ENCODE assay signal across 8 cellular contexts in genomic region chr17:65137076-65137935, GRCh38. TPM values are rescaled to one million over a fixed set of nuclear protein-coding genes. Genes with fewer than 3 reads are reported as not detected.
DNase-seq lines count a peak whose midpoint lies in the region; ATAC-seq and TF ChIP-seq lines count a peak whose summit lies in the region.

TSS of gene RGS9 (plus strand) at chr17:65137370. CDS start at chr17:65137541, 171 bp downstream.

- H3K4me3 Mint-ChIP-seq in activated CD4-positive, alpha-beta T cell treated with anti-CD3 and anti-CD28 coated beads for 36 hours = peak within 1 kb of the TSS; percentile 42

- peaks cover 0 to 10% of the 10 kb centered on the region in 2 donors for H3K4me1 ChIP-seq in left lung

- no peaks in the 10 kb centered on the region for H3K36me3 Mint-ChIP-seq in activated CD4-positive, alpha-beta T cell treated with anti-CD3 and anti-CD28 coated beads for 36 hours (ENCODE audit: low read depth)

- H3K27me3 Mint-ChIP-seq in activated CD4-positive, alpha-beta T cell treated with anti-CD3 and anti-CD28 coated beads for 36 hours = peaks cover 10% of the 10 kb centered on the region

- no peaks in the 10 kb centered on the region for H3K9me3 Mint-ChIP-seq in activated CD4-positive, alpha-beta T cell treated with anti-CD3 and anti-CD28 coated beads for 36 hours (ENCODE audit: low read depth)

- ATAC-seq in GM18868 (IDR thresholded peaks at IDR 0.05; ENCODE audit: unreplicated experiment) = peak; percentile 92
- ATAC-seq in HG03108 (IDR thresholded peaks at IDR 0.05; ENCODE audit: unreplicated experiment) = peak; percentile 84
- ATAC-seq in activated CD4-positive, alpha-beta T cell treated with anti-CD3 and anti-CD28 coated beads for 36 hours = peak; percentile 95
- peak; percentile 98 for ATAC-seq in left lung

- TF ChIP-seq CTCF in AG04450 (IDR thresholded peaks at IDR 0.05; ENCODE audit: low read depth, low read length) (peak; percentile 79), coronary artery (IDR thresholded peaks at IDR 0.05) (peak; percentile 92), left lung (IDR thresholded peaks at IDR 0.05) (peak; percentile 99)

- no peak within 1 kb of the TSS for H3K27ac ChIP-seq in AG04450 (ENCODE audit: low read depth, low read length)
- peak within 1 kb of the TSS; percentile 30 to 40 for H3K27ac ChIP-seq in coronary artery
- H3K27ac ChIP-seq in left lung = no peak within 1 kb of the TSS

- H3K27me3 ChIP-seq in AG04450 (ENCODE audit: control insufficient read depth, insufficient read depth, low read length) = peaks cover 17% of the 10 kb centered on the region
- peaks cover 0 to 24% of the 10 kb centered on the region in 2 donors for H3K27me3 ChIP-seq in left lung

- peak within 1 kb of the TSS; percentile 62 for H3K27ac Mint-ChIP-seq in activated CD4-positive, alpha-beta T cell treated with anti-CD3 and anti-CD28 coated beads for 36 hours

- no peak for DNase-seq in AG04450 (ENCODE audit: low read depth, low spot score)
- peak; percentile 93 for DNase-seq in NCI-H2196 (lab: John Stamatoyannopoulos, UW; ENCODE audit: unreplicated experiment)
- DNase-seq in activated CD4-positive, alpha-beta T cell treated with anti-CD3 and anti-CD28 coated beads for 36 hours = peak; percentile 89
- DNase-seq in coronary artery (ENCODE audit: low spot score) = peak; percentile 88
- DNase-seq in left lung = peak; percentile 85 to 95
- DNase-seq in stimulated activated CD4-positive, alpha-beta T cell treated with anti-CD3 and anti-CD28 coated beads, Interleukin-2, amount 100 ng/mL, for 4 hours (ENCODE audit: low read depth) = peak; percentile 77

- intact Hi-C loops in activated CD4-positive, alpha-beta T cell treated with anti-CD3 and anti-CD28 coated beads for 36 hours (cut with DNase I, micrococcal nuclease) = loop anchor here (1.0 to 5.0 kb wide), 9 partner anchors 14 to 357 kb away; partner anchors contain the start of gene GNA13 (in 1 of the 2)
- intact Hi-C loops in left lung (cut with DNase I) = no loop called here

- H3K9me3 ChIP-seq in AG04450 (ENCODE audit: control insufficient read depth, insufficient read depth, low read length) (no peaks in the 10 kb centered on the region), left lung (no peaks in the 10 kb centered on the region)

- H3K36me3 ChIP-seq in left lung = no peaks in the 10 kb centered on the region

- H3K4me3 ChIP-seq in AG04450 (ENCODE audit: low read depth, low read length) (peak within 1 kb of the TSS; percentile 53), coronary artery (peak within 1 kb of the TSS; percentile 73), left lung (peak within 1 kb of the TSS; percentile 27 to 35)

- peaks cover 14% of the 10 kb centered on the region for H3K4me1 Mint-ChIP-seq in activated CD4-positive, alpha-beta T cell treated with anti-CD3 and anti-CD28 coated beads for 36 hours

- CTCF ChIA-PET in AG04450 (lab: Charles Lee) = interaction anchor here (0.6 to 2.2 kb wide), 22 partner anchors 10 to 133 kb away, joined by 3 to 13 read pairs (median 4); no protein-coding TSS in a partner anchor
- CTCF ChIA-PET in activated CD4-positive, alpha-beta T cell treated with anti-CD3 and anti-CD28 coated beads for 36 hours (lab: Charles Lee) = interaction anchor here (0.6 to 3.9 kb wide), 20 partner anchors 10 to 1483 kb away, joined by 3 to 33 read pairs (median 4); no protein-coding TSS in a partner anchor

- POLR2A ChIA-PET in AG04450 (lab: Yijun Ruan, JAX) = interaction anchor here (0.5 kb wide), 1 partner anchor 217 kb away, joined by 4 read pairs; no protein-coding TSS in a partner anchor
- POLR2A ChIA-PET in activated CD4-positive, alpha-beta T cell treated with anti-CD3 and anti-CD28 coated beads for 36 hours (lab: Charles Lee) = interaction anchor here (0.9 kb wide), 1 partner anchor 15 kb away, joined by 3 read pairs; no protein-coding TSS in a partner anchor

RNA-seq across cellular contexts. Expression of gene RGS9, which starts in this region (rescaled TPM):
- 2.0 and 2.1 TPM in 2 replicates for polyA plus RNA-seq in AG04450 (2011; rRNA removed)
- 1.1 and 1.6 TPM in 2 replicates for polyA minus RNA-seq in AG04450 (2011; rRNA and poly(A)+ RNA removed)
- 1 to 10 TPM; 1.6 to 1.8 TPM for total RNA-seq in activated CD4-positive, alpha-beta T cell treated with anti-CD3 and anti-CD28 coated beads for 36 hours
- 1 to 10 TPM; 4.0 to 6.4 TPM for total RNA-seq in left lung

Comparison
In these comparisons a context has a peak if more than half of its experiments do, and no peak if none do; other contexts are left out.
1. H3K27ac ChIP-seq: peak in coronary artery (2 of 2); none in AG04450 (single experiment) and left lung (0 of 2).
2. intact Hi-C loops: an anchor here in activated CD4-positive, alpha-beta T cell treated with anti-CD3 and anti-CD28 coated beads for 36 hours (1.0 to 5.0 kb wide); none called in left lung.
3. Peak in every context shown above with its lines, with median percentiles within 50 percentile points of each other: H3K4me3 ChIP-seq, CTCF ChIP-seq and ATAC-seq.